ENCODE assay signal across 6 cellular contexts in the genomic region with DNA sequence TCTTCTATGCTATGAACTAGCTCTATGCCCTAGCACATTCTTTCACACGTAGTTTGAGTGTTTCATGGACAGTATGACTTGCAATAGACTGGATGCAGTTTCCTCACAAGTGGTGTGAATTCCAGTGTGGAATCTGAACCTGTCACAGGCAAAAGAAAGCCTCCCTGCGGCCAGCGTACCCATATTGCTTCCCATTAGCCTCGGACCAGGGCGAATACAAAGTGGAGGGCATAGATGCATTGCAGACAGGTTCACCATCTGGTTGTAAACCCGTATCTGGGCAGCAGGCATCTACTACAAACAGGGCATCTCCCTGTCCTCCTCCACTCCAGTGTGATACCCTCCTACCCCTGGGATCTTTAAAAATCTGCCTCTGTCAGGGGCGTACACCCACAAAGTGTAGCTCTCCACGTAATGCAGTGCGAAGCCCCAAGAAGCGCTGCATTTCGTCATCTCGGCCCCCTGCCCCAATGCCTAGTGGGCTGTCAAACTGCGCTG. TPM values are rescaled to one million over a fixed set of nuclear protein-coding genes. Genes with fewer than 3 reads are reported as not detected.
DNase-seq lines count a peak whose midpoint lies in the region; ATAC-seq and TF ChIP-seq lines count a peak whose summit lies in the region.

No MANE protein-coding gene starts in this region.

- in situ Hi-C loops in Panc1 (cut with HindIII; ENCODE audit: low pct_unique_long_range_greater_than_20kb, low sequenced_read_pairs), result no loop called here

- no peak for ATAC-seq in Panc1

- H3K27me3 ChIP-seq in AG04450 (ENCODE audit: control insufficient read depth, insufficient read depth, low read length) (no peaks in the 10 kb centered on the region), Panc1 (ENCODE audit: control insufficient read depth, insufficient read depth, low read length) (no peaks in the 10 kb centered on the region), kidney epithelial cell (ENCODE audit: control insufficient read depth, insufficient read depth, low read length) (no peaks in the 10 kb centered on the region)

- TSS peak; percentile 99 for BruUV-seq in Panc1 (replicated peaks; lab: Mats Ljungman, UMichigan)

- POLR2A ChIA-PET in AG04450 (lab: Yijun Ruan, JAX) (no interaction called here), Panc1 (lab: Charles Lee) (no interaction called here)

- DNase-seq in AG04450 (ENCODE audit: low read depth, low spot score), result no peak
- DNase-seq in Panc1 (ENCODE audit: low read depth, low spot score), result no peak
- no peak for DNase-seq in kidney epithelial cell (ENCODE audit: low read depth)
- DNase-seq in GDM1 (lab: John Stamatoyannopoulos, UW), result no peak
- DNase-seq in nucleus accumbens (lab: John Stamatoyannopoulos, UW), result no peak
- no peak for DNase-seq in HuH-7 (ENCODE audit: low spot score)

- peak overlapping the region; percentile 57 for H3K27ac ChIP-seq in AG04450 (ENCODE audit: low read depth, low read length)
- H3K27ac ChIP-seq in Panc1 (ENCODE audit: low read length), result peak overlapping the region; percentile 93

- TF ChIP-seq CTCF in AG04450 (IDR thresholded peaks at IDR 0.05; ENCODE audit: low read depth, low read length) (no peak), Panc1 (IDR thresholded peaks at IDR 0.05) (no peak), kidney epithelial cell (IDR thresholded peaks at IDR 0.05; ENCODE audit: insufficient read depth, low read length, poor library complexity, severe bottlenecking) (no peak)

- H3K36me3 ChIP-seq in Panc1 (ENCODE audit: control insufficient read depth, insufficient read depth, low read length), result no peaks in the 10 kb centered on the region
- no peaks in the 10 kb centered on the region for H3K36me3 ChIP-seq in kidney epithelial cell (ENCODE audit: control insufficient read depth, insufficient read depth, low read length)

- intact Hi-C loops in Panc1 (cut with micrococcal nuclease; ENCODE audit: unreplicated experiment), result no loop called here

- peak overlapping the region; percentile 67 for H3K4me3 ChIP-seq in AG04450 (ENCODE audit: low read depth, low read length)
- peak overlapping the region; percentile 69 to 79 for H3K4me3 ChIP-seq in Panc1 (ENCODE audit: low read depth in 2 of 2, low read length in 2 of 2)
- H3K4me3 ChIP-seq in kidney epithelial cell (ENCODE audit: low read depth, low read length), result peak overlapping the region; percentile 49

- CTCF ChIA-PET in AG04450 (lab: Charles Lee), result no interaction called here
- CTCF ChIA-PET in Panc1 (lab: Charles Lee), result no interaction called here

- H3K9me3 ChIP-seq in AG04450 (ENCODE audit: control insufficient read depth, insufficient read depth, low read length) (no peaks in the 10 kb centered on the region), Panc1 (ENCODE audit: control insufficient read depth, insufficient read depth, low read depth, low read length) (no peaks in the 10 kb centered on the region)

- peaks cover 11% of the 10 kb centered on the region for H3K4me1 ChIP-seq in Panc1 (ENCODE audit: control insufficient read depth, insufficient read depth, low read length)

RNA-seq across cellular contexts. Expression of a gene that starts 1.4 kb away (rescaled TPM):
- polyA plus RNA-seq in AG04450 (2011; rRNA removed), result 2.9 and 4.2 TPM in 2 replicates
- 5.1 and 6.2 TPM in 2 replicates for polyA minus RNA-seq in AG04450 (2011; rRNA and poly(A)+ RNA removed)
- total RNA-seq in Panc1 (2021; ENCODE audit: unreplicated experiment) (67.4 TPM), kidney epithelial cell (39.4 and 41.7 TPM in 2 replicates)
- polyA plus RNA-seq in Panc1 (2012; ENCODE audit: insufficient read length), result 49.9 TPM

RNA-seq across cellular contexts. Expression of a gene that starts 12.8 kb away (rescaled TPM):
- 29.4 and 31.1 TPM in 2 replicates for polyA plus RNA-seq in AG04450 (2011; rRNA removed)
- 45.7 and 49.3 TPM in 2 replicates for polyA minus RNA-seq in AG04450 (2011; rRNA and poly(A)+ RNA removed)
- 85.7 TPM for total RNA-seq in Panc1 (2021; ENCODE audit: unreplicated experiment)
- 70.6 TPM for polyA plus RNA-seq in Panc1 (2012; ENCODE audit: insufficient read length)
- total RNA-seq in kidney epithelial cell, result 31.6 and 48.8 TPM in 2 replicates

RNA-seq across cellular contexts. Expression of a gene that starts 25.3 kb away (rescaled TPM):
- 20.1 and 27.3 TPM in 2 replicates for polyA plus RNA-seq in AG04450 (2011; rRNA removed)
- 20.9 and 28.6 TPM in 2 replicates for polyA minus RNA-seq in AG04450 (2011; rRNA and poly(A)+ RNA removed)
- 46.0 TPM for total RNA-seq in Panc1 (2021; ENCODE audit: unreplicated experiment)
- polyA plus RNA-seq in Panc1 (2012; ENCODE audit: insufficient read length), result 65.7 TPM
- 27.3 and 36.1 TPM in 2 replicates for total RNA-seq in kidney epithelial cell

RNA-seq across cellular contexts. Expression of a gene that starts 34.2 kb away (rescaled TPM):
- polyA plus RNA-seq in AG04450 (2011; rRNA removed), result 0.40 and 0.92 TPM in 2 replicates
- polyA minus RNA-seq in AG04450 (2011; rRNA and poly(A)+ RNA removed), result 0.43 and 0.74 TPM in 2 replicates
- 2.1 TPM for total RNA-seq in Panc1 (2021; ENCODE audit: unreplicated experiment)
- 2.2 TPM for polyA plus RNA-seq in Panc1 (2012; ENCODE audit: insufficient read length)
- 0.55 and 0.92 TPM in 2 replicates for total RNA-seq in kidney epithelial cell

RNA-seq across cellular contexts. Expression of a gene that starts 34.7 kb away (rescaled TPM):
- polyA plus RNA-seq in AG04450 (2011; rRNA removed), result 34.7 and 38.0 TPM in 2 replicates
- 67.8 and 83.0 TPM in 2 replicates for polyA minus RNA-seq in AG04450 (2011; rRNA and poly(A)+ RNA removed)
- total RNA-seq in Panc1 (2021; ENCODE audit: unreplicated experiment) (92.2 TPM), kidney epithelial cell (106 and 113 TPM in 2 replicates)
- 160 TPM for polyA plus RNA-seq in Panc1 (2012; ENCODE audit: insufficient read length)
